ENCODE assay signal across 8 cellular contexts in genomic region chr20:50930139-50931047, GRCh38. TPM values are rescaled to one million over a fixed set of nuclear protein-coding genes. Genes with fewer than 3 reads are reported as not detected.
A peak's percentile ranks its signal among the peaks of the same experiment; 100 is the strongest.
DNase-seq lines count a peak whose midpoint lies in the region; ATAC-seq, FAIRE-seq and TF ChIP-seq lines count a peak whose summit lies in the region.

No MANE protein-coding gene starts in this region.

- peak overlapping the region; percentile 92 for H4K8ac ChIP-seq in neuronal stem cell (ENCODE audit: low read depth, low read length)

- WGBS in neuronal stem cell (ENCODE audit: extremely low coverage in 2 of 2, insufficient read length in 2 of 2, insufficient replicate concordance in 1 of 2), 2 donors: no CpG with 5 or more reads among the region's 97 CpGs

- H3K27me3 Mint-ChIP-seq in activated CD8-positive, alpha-beta T cell treated with anti-CD3 and anti-CD28 coated beads for 36 hours: no peaks in the 10 kb centered on the region

- no peaks in the 10 kb centered on the region for H3K9me3 ChIP-seq in neuronal stem cell (replicated peaks in 1 of 2; ENCODE audit: control insufficient read depth in 2 of 2, insufficient read depth in 1 of 2, low read depth in 1 of 2, low read length in 2 of 2)

- H3K27ac ChIP-seq in neuronal stem cell (replicated peaks; ENCODE audit: low read length): peak overlapping the region; percentile 100

- peak overlapping the region; percentile 92 for H4K91ac ChIP-seq in neuronal stem cell (ENCODE audit: low read depth, low read length, poor library complexity)

- H2BK5ac ChIP-seq in neuronal stem cell (ENCODE audit: low read length): peak overlapping the region; percentile 95

- peaks cover 6% of the 10 kb centered on the region for H3K79me1 ChIP-seq in neuronal stem cell (ENCODE audit: low read depth, low read length)

- H3K27me3 ChIP-seq in neuronal stem cell (ENCODE audit: control insufficient read depth in 3 of 3, insufficient read depth in 3 of 3, low read depth in 1 of 3, low read length in 3 of 3): no peaks in the 10 kb centered on the region

- peak overlapping the region; percentile 67 for H2BK15ac ChIP-seq in neuronal stem cell (ENCODE audit: low read length)

- H3K36me3 ChIP-seq in neuronal stem cell (replicated peaks in 1 of 2; ENCODE audit: control insufficient read depth in 2 of 2, insufficient read depth in 2 of 2, low read length in 2 of 2): peaks cover 12 to 78% of the 10 kb centered on the region in 2 donors

- DNase-seq in activated T-cell treated with anti-CD3 and anti-CD28 coated beads for 48 hours (ENCODE audit: low read depth): peak; percentile 24
- DNase-seq in activated T-cell treated with anti-CD3 and anti-CD28 coated beads for 4 hours: no peak
- DNase-seq in HTR-8/SVneo (ENCODE audit: insufficient read length, low spot score): no peak
- DNase-seq in activated CD8-positive, alpha-beta T cell treated with anti-CD3 and anti-CD28 coated beads for 36 hours: peak; percentile 32
- DNase-seq in fibroblast of mammary gland (ENCODE audit: low read depth): no peak
- DNase-seq in neuronal stem cell (ENCODE audit: low spot score): peak; percentile 24
- no peak for DNase-seq in GM19238 (ENCODE audit: insufficient read length, low spot score)

- H3K14ac ChIP-seq in neuronal stem cell (ENCODE audit: low read length): peak overlapping the region; percentile 100

- H3K4me3 ChIP-seq in fibroblast of mammary gland (ENCODE audit: control insufficient read depth, low read depth, low read length) (peak overlapping the region; percentile 84), neuronal stem cell (ENCODE audit: low read length in 2 of 2) (peak overlapping the region; percentile 93 to 98)

- no peak for TF ChIP-seq CTCF in activated CD8-positive, alpha-beta T cell treated with anti-CD3 and anti-CD28 coated beads for 36 hours (IDR thresholded peaks at IDR 0.05)
- no peak for TF ChIP-seq CTCF in fibroblast of mammary gland (conservative IDR thresholded peaks at IDR 0.05; ENCODE audit: control insufficient read depth, insufficient read depth, low read depth, low read length)

- peak overlapping the region; percentile 100 for H3K18ac ChIP-seq in neuronal stem cell (ENCODE audit: low read length)

- H3K4me1 Mint-ChIP-seq in activated CD8-positive, alpha-beta T cell treated with anti-CD3 and anti-CD28 coated beads for 36 hours (ENCODE audit: low read depth): peaks cover 41% of the 10 kb centered on the region

- peak overlapping the region; percentile 97 for H3K23ac ChIP-seq in neuronal stem cell (ENCODE audit: low read depth, low read length, poor library complexity)

- no peak overlapping the region for H2AFZ ChIP-seq in neuronal stem cell (ENCODE audit: low read length)

- H2BK12ac ChIP-seq in neuronal stem cell (ENCODE audit: low read length): no peak overlapping the region

- intact Hi-C loops in activated CD8-positive, alpha-beta T cell treated with anti-CD3 and anti-CD28 coated beads for 36 hours (cut with micrococcal nuclease): no loop called here

- peak; percentile 1 for ATAC-seq in activated CD8-positive, alpha-beta T cell treated with anti-CD3 and anti-CD28 coated beads for 36 hours
- ATAC-seq in HG02884 (IDR thresholded peaks at IDR 0.05; ENCODE audit: unreplicated experiment): no peak

- peak overlapping the region; percentile 100 for H3K9ac ChIP-seq in neuronal stem cell (ENCODE audit: low read depth, low read length, poor library complexity)

- peak overlapping the region; percentile 82 for H3K4me3 Mint-ChIP-seq in activated CD8-positive, alpha-beta T cell treated with anti-CD3 and anti-CD28 coated beads for 36 hours

- peak overlapping the region; percentile 69 for H3K4me2 ChIP-seq in neuronal stem cell (ENCODE audit: insufficient read depth, low read length, poor library complexity, severe bottlenecking)

- peak overlapping the region; percentile 95 for H3K27ac Mint-ChIP-seq in activated CD8-positive, alpha-beta T cell treated with anti-CD3 and anti-CD28 coated beads for 36 hours

- H2AK5ac ChIP-seq in neuronal stem cell (ENCODE audit: low read depth, low read length): peak overlapping the region; percentile 100

- peaks cover 62% of the 10 kb centered on the region for H3K36me3 Mint-ChIP-seq in activated CD8-positive, alpha-beta T cell treated with anti-CD3 and anti-CD28 coated beads for 36 hours (ENCODE audit: low read depth)

- CTCF ChIA-PET in activated CD8-positive, alpha-beta T cell treated with anti-CD3 and anti-CD28 coated beads for 36 hours (lab: Charles Lee): interaction anchor here (1.2 to 17.7 kb wide), 26 partner anchors 8 to 205 kb away, joined by 3 to 253 read pairs (median 6); partner anchors contain the start of genes BCAS4, DPM1 and MOCS3

- H2BK120ac ChIP-seq in neuronal stem cell (ENCODE audit: low read depth, low read length): peak overlapping the region; percentile 96

- H3K4me1 ChIP-seq in neuronal stem cell (ENCODE audit: control insufficient read depth in 2 of 2, insufficient read depth in 1 of 2, low read depth in 1 of 2, low read length in 2 of 2): peaks cover 6 to 11% of the 10 kb centered on the region in 2 donors

- H3K4ac ChIP-seq in neuronal stem cell (ENCODE audit: low read length): peak overlapping the region; percentile 98

- POLR2A ChIA-PET in activated CD8-positive, alpha-beta T cell treated with anti-CD3 and anti-CD28 coated beads for 36 hours (lab: Charles Lee): interaction anchor here (0.6 to 6.2 kb wide), 22 partner anchors 8 to 960 kb away, joined by 3 to 85 read pairs (median 4); partner anchors contain the start of genes BCAS4, DPM1 and MOCS3

- FAIRE-seq in HTR-8/SVneo (lab: Jason Lieb, UNC): peak; percentile 74

- no peaks in the 10 kb centered on the region for H3K9me3 Mint-ChIP-seq in activated CD8-positive, alpha-beta T cell treated with anti-CD3 and anti-CD28 coated beads for 36 hours

RNA-seq across cellular contexts. Expression of gene ADNP, which starts 0.8 kb away (rescaled TPM):
- total RNA-seq in activated CD8-positive, alpha-beta T cell treated with anti-CD3 and anti-CD28 coated beads for 36 hours: 10 to 100 TPM; 58.9 to 60.0 TPM
- polyA plus RNA-seq in neuronal stem cell (2013, experiment 1 of 2): 96.1 TPM
- polyA plus RNA-seq in neuronal stem cell (2013, experiment 2 of 2): 95.9 TPM

RNA-seq across cellular contexts. Expression of gene DPM1, which starts 27.9 kb away (rescaled TPM):
- total RNA-seq in activated CD8-positive, alpha-beta T cell treated with anti-CD3 and anti-CD28 coated beads for 36 hours: 10 to 100 TPM; 66.6 to 75.4 TPM
- polyA plus RNA-seq in neuronal stem cell (2013, experiment 1 of 2): 61.4 TPM
- polyA plus RNA-seq in neuronal stem cell (2013, experiment 2 of 2): 64.6 TPM

RNA-seq across cellular contexts. Expression of gene MOCS3, which starts 28.2 kb away (rescaled TPM):
- 1 to 10 TPM; 4.6 TPM for total RNA-seq in activated CD8-positive, alpha-beta T cell treated with anti-CD3 and anti-CD28 coated beads for 36 hours
- polyA plus RNA-seq in neuronal stem cell (2013, experiment 1 of 2): 2.6 TPM
- 2.5 TPM for polyA plus RNA-seq in neuronal stem cell (2013, experiment 2 of 2)

Comparison
In these comparisons a context has a peak if more than half of its experiments do, and no peak if none do; other contexts are left out.
1. DNase-seq: peak in activated T-cell treated with anti-CD3 and anti-CD28 coated beads for 48 hours (single experiment), activated CD8-positive, alpha-beta T cell treated with anti-CD3 and anti-CD28 coated beads for 36 hours (single experiment) and neuronal stem cell (single experiment); none in activated T-cell treated with anti-CD3 and anti-CD28 coated beads for 4 hours (single experiment), HTR-8/SVneo (single experiment), fibroblast of mammary gland (single experiment) and GM19238 (single experiment).